ENCODE assay signal across 8 cellular contexts in the genomic region with DNA sequence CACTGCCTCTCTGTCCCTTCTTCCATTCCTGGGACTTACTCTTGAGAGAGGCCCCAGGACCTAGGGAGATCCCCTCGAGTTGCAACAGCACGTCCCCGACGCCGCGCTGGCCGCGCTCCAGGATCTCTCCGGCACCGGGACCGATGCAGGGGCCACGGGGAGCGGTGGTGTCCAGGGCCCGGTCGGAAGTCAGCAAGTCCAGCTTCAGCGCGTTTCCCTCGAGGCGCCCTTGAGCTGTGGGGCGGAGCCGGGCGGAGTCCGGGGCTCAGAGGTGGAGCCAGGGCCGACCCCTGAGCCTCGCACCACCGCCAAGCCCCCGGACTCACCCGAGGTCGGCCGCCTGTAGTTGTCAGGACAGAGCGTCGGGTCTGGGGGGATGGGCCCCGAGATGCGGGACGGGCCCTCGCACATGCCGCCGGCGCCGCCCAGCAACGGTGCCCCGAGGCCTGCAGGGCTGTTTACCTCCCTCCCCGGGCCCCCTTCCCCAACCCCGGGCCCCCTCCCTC. TPM values are rescaled to one million over a fixed set of nuclear protein-coding genes. Genes with fewer than 3 reads are reported as not detected.
A peak's percentile ranks its signal among the peaks of the same experiment; 100 is the strongest.
DNase-seq lines count a peak whose midpoint lies in the region; ATAC-seq, FAIRE-seq and TF ChIP-seq lines count a peak whose summit lies in the region.

No MANE protein-coding gene starts in this region.

- peaks cover 37% of the 10 kb centered on the region for H3K27me3 ChIP-seq in cardiac muscle cell
- H3K27me3 ChIP-seq in Peyer's patch, result no peaks in the 10 kb centered on the region
- no peaks in the 10 kb centered on the region for H3K27me3 ChIP-seq in endothelial cell of umbilical vein (ENCODE audit: control insufficient read depth in 2 of 2, insufficient read depth in 2 of 2, low read length in 2 of 2)

- intact Hi-C loops in Right ventricle myocardium inferior (cut with DNase I) (no loop called here), endothelial cell of umbilical vein (cut with micrococcal nuclease) (no loop called here), natural killer cell (cut with micrococcal nuclease) (loop anchor here (1.0 to 5.0 kb wide), 2 partner anchors 53 to 141 kb away; partner anchors contain the start of genes GFOD2, RANBP10 and TSNAXIP1)

- H3K27ac ChIP-seq in cardiac muscle cell (no peak overlapping the region), Peyer's patch (peak overlapping the region; percentile 76 to 90 (median 80)), endothelial cell of umbilical vein (ENCODE audit: insufficient read depth, low read depth, low read length) (no peak overlapping the region)

- no peak for ATAC-seq in Right ventricle myocardium inferior
- ATAC-seq in natural killer cell, result peak in 2 of 3 donors; percentile 2 to 4
- no peak for ATAC-seq in HG02973 (IDR thresholded peaks at IDR 0.05; ENCODE audit: unreplicated experiment)
- no peak for ATAC-seq in HG03354 (IDR thresholded peaks at IDR 0.05; ENCODE audit: poor library complexity, severe bottlenecking, unreplicated experiment)

- peaks cover 5 to 27% of the 10 kb centered on the region in 2 donors for H3K4me1 Mint-ChIP-seq in natural killer cell

- POLR2A ChIA-PET in endothelial cell of umbilical vein (lab: Charles Lee), result no interaction called here

- TF ChIP-seq CTCF in cardiac muscle cell (IDR thresholded peaks at IDR 0.05; ENCODE audit: low read depth, low read length) (no peak), Peyer's patch (IDR thresholded peaks at IDR 0.05) (no peak), endothelial cell of umbilical vein (IDR thresholded peaks at IDR 0.05; ENCODE audit: extremely low read depth in 1 of 2, insufficient read depth in 1 of 2, low read depth in 1 of 2, low read length in 2 of 2) (peak in 1 of 2 donors; percentile 1), natural killer cell (IDR thresholded peaks at IDR 0.05) (no peak)

- no TSS peak for BruUV-seq in endothelial cell of umbilical vein (replicated peaks; lab: Mats Ljungman, UMichigan)

- peak overlapping the region; percentile 88 for H3K4me3 ChIP-seq in cardiac muscle cell
- peak overlapping the region; percentile 68 to 99 (median 76) for H3K4me3 ChIP-seq in Peyer's patch
- peak overlapping the region; percentile 27 to 74 (median 36) for H3K4me3 ChIP-seq in endothelial cell of umbilical vein (replicated peaks in 1 of 3; ENCODE audit: insufficient read depth in 1 of 3, low read depth in 1 of 3, low read length in 3 of 3)

- H3K27me3 Mint-ChIP-seq in natural killer cell (ENCODE audit: low read depth in 2 of 2), result no peaks in the 10 kb centered on the region

- CTCF ChIA-PET in endothelial cell of umbilical vein (lab: Charles Lee), result interaction anchor here (0.9 to 12.7 kb wide), 10 partner anchors 10 to 172 kb away, joined by 3 to 163 read pairs (median 3); partner anchors contain the start of genes CARMIL2 and CTCF

- H3K4me2 ChIP-seq in endothelial cell of umbilical vein (ENCODE audit: insufficient read depth, low read length), result peak overlapping the region; percentile 18

- DNase-seq in cardiac muscle cell (ENCODE audit: low read depth in 1 of 2, low spot score in 1 of 2), result peak; percentile 51 to 54
- no peak for DNase-seq in Right ventricle myocardium inferior (ENCODE audit: missing footprints)
- no peak for DNase-seq in Peyer's patch
- peak; percentile 30 for DNase-seq in endothelial cell of umbilical vein (ENCODE audit: low read depth, low spot score)
- no peak for DNase-seq in natural killer cell
- DNase-seq in activated gamma-delta T cell treated with Interleukin-2 at 50 U/mL for 16 hours, result no peak

- H2AFZ ChIP-seq in endothelial cell of umbilical vein (ENCODE audit: low read depth, low read length), result peak overlapping the region; percentile 12

- no peaks in the 10 kb centered on the region for H3K9me3 ChIP-seq in cardiac muscle cell (ENCODE audit: low read depth)
- H3K9me3 ChIP-seq in Peyer's patch, result no peaks in the 10 kb centered on the region
- H3K9me3 ChIP-seq in endothelial cell of umbilical vein (replicated peaks; ENCODE audit: control insufficient read depth, insufficient read depth, low read length), result no peaks in the 10 kb centered on the region

- no peak for FAIRE-seq in endothelial cell of umbilical vein (lab: Jason Lieb, UNC)

- H3K36me3 ChIP-seq in cardiac muscle cell (no peaks in the 10 kb centered on the region), Peyer's patch (peaks cover 0 to 6% (median 0%) of the 10 kb centered on the region in 3 donors), endothelial cell of umbilical vein (ENCODE audit: control insufficient read depth in 2 of 2, extremely low read depth in 1 of 2, insufficient read depth in 2 of 2, low read length in 2 of 2) (peaks cover 0 to 6% of the 10 kb centered on the region in 2 experiments)

- H3K4me1 ChIP-seq in cardiac muscle cell (ENCODE audit: low read depth) (no peaks in the 10 kb centered on the region), Peyer's patch (peaks cover 3 to 34% (median 24%) of the 10 kb centered on the region in 4 donors), endothelial cell of umbilical vein (ENCODE audit: control insufficient read depth, extremely low read depth, insufficient read depth, low read length) (peaks cover 19% of the 10 kb centered on the region)

- dilution Hi-C loops in endothelial cell of umbilical vein (cut with MboI; ENCODE audit: extremely low pct_ligation_motif_present, low sequenced_read_pairs), result no loop called here

- no peaks in the 10 kb centered on the region for H4K20me1 ChIP-seq in endothelial cell of umbilical vein (replicated peaks; ENCODE audit: control insufficient read depth, extremely low read depth, insufficient read depth, low read length)

- peak overlapping the region; percentile 32 for H3K9ac ChIP-seq in endothelial cell of umbilical vein (replicated peaks; ENCODE audit: extremely low read depth, insufficient read depth, low read length)

- H3K9me1 ChIP-seq in endothelial cell of umbilical vein (replicated peaks; ENCODE audit: control insufficient read depth, extremely low read depth, insufficient read depth, low read length), result no peaks in the 10 kb centered on the region

- no peaks in the 10 kb centered on the region for H3K9me3 Mint-ChIP-seq in natural killer cell

- H3K79me2 ChIP-seq in endothelial cell of umbilical vein (ENCODE audit: control insufficient read depth, insufficient read depth, low read length), result no peaks in the 10 kb centered on the region

- H3K4me3 Mint-ChIP-seq in natural killer cell, result peak overlapping the region; percentile 35

- H3K27ac Mint-ChIP-seq in natural killer cell, result peak overlapping the region; percentile 65 to 90

- no peaks in the 10 kb centered on the region for H3K36me3 Mint-ChIP-seq in natural killer cell

- TF ChIP-seq POLR2A in Peyer's patch (IDR thresholded peaks at IDR 0.05), result no peak
- TF ChIP-seq POLR2A in endothelial cell of umbilical vein (IDR thresholded peaks at IDR 0.05; ENCODE audit: low read depth, low read length), result no peak

RNA-seq across cellular contexts. Expression of gene ENKD1, which starts 0.5 kb away (rescaled TPM):
- total RNA-seq in cardiac muscle cell, result 29.8 and 34.8 TPM in 2 replicates
- 23.3 and 23.8 TPM in 2 replicates for polyA plus RNA-seq in cardiac muscle cell
- 9.9 TPM for total RNA-seq in Right ventricle myocardium inferior
- 10 to 100 TPM; 10.6 to 26.3 (median 13.4) TPM for total RNA-seq in Peyer's patch
- total RNA-seq in endothelial cell of umbilical vein, result 17.3 and 17.5 TPM in 2 replicates
- polyA plus RNA-seq in endothelial cell of umbilical vein, result 16.7 and 21.9 TPM in 2 replicates
- 8.8 and 11.5 TPM in 2 replicates for polyA plus RNA-seq in endothelial cell of umbilical vein (2011; cell fraction: cytosol; rRNA removed)
- 21.1 and 21.4 TPM in 2 replicates for polyA plus RNA-seq in endothelial cell of umbilical vein (2011; cell fraction: nucleus; rRNA removed)
- 8.3 and 12.7 TPM in 2 replicates for polyA plus RNA-seq in endothelial cell of umbilical vein (2012)
- 3.6 and 8.2 TPM in 2 replicates for polyA minus RNA-seq in endothelial cell of umbilical vein
- 10.7 TPM for polyA minus RNA-seq in endothelial cell of umbilical vein (2011; cell fraction: cytosol; rRNA and poly(A)+ RNA removed)
- 6.3 and 6.5 TPM in 2 replicates for polyA minus RNA-seq in endothelial cell of umbilical vein (2011; cell fraction: nucleus; rRNA and poly(A)+ RNA removed)
- 1 to 10 TPM; 3.4 to 4.2 (median 3.7) TPM for total RNA-seq in natural killer cell

RNA-seq across cellular contexts. Expression of gene C16orf86, which starts 0.5 kb away (rescaled TPM):
- 13.0 and 14.9 TPM in 2 replicates for total RNA-seq in cardiac muscle cell
- 1.7 and 5.1 TPM in 2 replicates for polyA plus RNA-seq in cardiac muscle cell
- 3.0 TPM for total RNA-seq in Right ventricle myocardium inferior
- total RNA-seq in Peyer's patch, result 1 to 10 TPM in 3 of 4 donors, under 1 TPM in 1; 0.54 to 6.6 (median 2.0) TPM
- total RNA-seq in endothelial cell of umbilical vein, result 0.62 and 1.2 TPM in 2 replicates
- 0.80 and 0.98 TPM in 2 replicates for polyA plus RNA-seq in endothelial cell of umbilical vein
- polyA plus RNA-seq in endothelial cell of umbilical vein (2011; cell fraction: cytosol; rRNA removed), result 0.65 and 1.4 TPM in 2 replicates
- polyA plus RNA-seq in endothelial cell of umbilical vein (2011; cell fraction: nucleus; rRNA removed), result 1.4 and 2.0 TPM in 2 replicates
- 0.55 and 0.63 TPM in 2 replicates for polyA plus RNA-seq in endothelial cell of umbilical vein (2012)
- polyA minus RNA-seq in endothelial cell of umbilical vein, result 0.11 and 0.46 TPM in 2 replicates
- not detected for polyA minus RNA-seq in endothelial cell of umbilical vein (2011; cell fraction: cytosol; rRNA and poly(A)+ RNA removed)
- not detected in 2 replicates for polyA minus RNA-seq in endothelial cell of umbilical vein (2011; cell fraction: nucleus; rRNA and poly(A)+ RNA removed)
- 1 to 10 TPM; 3.5 to 4.4 (median 3.6) TPM for total RNA-seq in natural killer cell

RNA-seq across cellular contexts. Expression of gene PARD6A, which starts 5.3 kb away (rescaled TPM):
- total RNA-seq in cardiac muscle cell (0.71 and 0.74 TPM in 2 replicates), Right ventricle myocardium inferior (3.7 TPM), Peyer's patch (1 to 10 TPM in 3 of 4 donors, not detected in 1; 1.0 to 4.3 (median 2.1) TPM), endothelial cell of umbilical vein (1.3 and 1.7 TPM in 2 replicates), natural killer cell (1 to 10 TPM; 3.1 to 4.4 (median 3.3) TPM)
- polyA plus RNA-seq in cardiac muscle cell (0.91 and 1.1 TPM in 2 replicates), endothelial cell of umbilical vein (2.9 and 4.3 TPM in 2 replicates)
- 1.5 and 2.1 TPM in 2 replicates for polyA plus RNA-seq in endothelial cell of umbilical vein (2011; cell fraction: cytosol; rRNA removed)
- polyA plus RNA-seq in endothelial cell of umbilical vein (2011; cell fraction: nucleus; rRNA removed), result 0.51 and 1.1 TPM in 2 replicates
- polyA plus RNA-seq in endothelial cell of umbilical vein (2012), result 1.1 and 1.5 TPM in 2 replicates
- polyA minus RNA-seq in endothelial cell of umbilical vein, result 0.79 and 1.0 TPM in 2 replicates
- 3.2 TPM for polyA minus RNA-seq in endothelial cell of umbilical vein (2011; cell fraction: cytosol; rRNA and poly(A)+ RNA removed)
- 0.48 TPM in 1 of 2 replicates, not detected in the other for polyA minus RNA-seq in endothelial cell of umbilical vein (2011; cell fraction: nucleus; rRNA and poly(A)+ RNA removed)

RNA-seq across cellular contexts. Expression of gene ACD, which starts 6.0 kb away (rescaled TPM):
- total RNA-seq in cardiac muscle cell (17.2 and 25.5 TPM in 2 replicates), Right ventricle myocardium inferior (9.7 TPM), Peyer's patch (10 to 100 TPM; 14.2 to 37.2 (median 18.6) TPM), endothelial cell of umbilical vein (24.4 and 26.9 TPM in 2 replicates), natural killer cell (10 to 100 TPM; 34.4 to 58.0 (median 43.2) TPM)
- polyA plus RNA-seq in cardiac muscle cell (25.1 and 31.8 TPM in 2 replicates), endothelial cell of umbilical vein (36.0 and 45.1 TPM in 2 replicates)
- 27.1 and 27.9 TPM in 2 replicates for polyA plus RNA-seq in endothelial cell of umbilical vein (2011; cell fraction: cytosol; rRNA removed)
- 40.4 and 46.8 TPM in 2 replicates for polyA plus RNA-seq in endothelial cell of umbilical vein (2011; cell fraction: nucleus; rRNA removed)
- 23.9 and 26.7 TPM in 2 replicates for polyA plus RNA-seq in endothelial cell of umbilical vein (2012)
- polyA minus RNA-seq in endothelial cell of umbilical vein, result 10.5 and 14.6 TPM in 2 replicates
- polyA minus RNA-seq in endothelial cell of umbilical vein (2011; cell fraction: cytosol; rRNA and poly(A)+ RNA removed), result 29.0 TPM
- polyA minus RNA-seq in endothelial cell of umbilical vein (2011; cell fraction: nucleus; rRNA and poly(A)+ RNA removed), result 9.6 and 9.9 TPM in 2 replicates

RNA-seq across cellular contexts. Expression of gene CARMIL2, which starts 21.1 kb away (rescaled TPM):
- total RNA-seq in cardiac muscle cell, result 0.78 and 1.6 TPM in 2 replicates
- 2.3 and 2.4 TPM in 2 replicates for polyA plus RNA-seq in cardiac muscle cell
- 0.30 TPM for total RNA-seq in Right ventricle myocardium inferior
- total RNA-seq in Peyer's patch, result 10 to 100 TPM in 3 of 4 donors, 1 to 10 TPM in 1; 8.4 to 55.3 (median 13.4) TPM
- 2.2 and 2.7 TPM in 2 replicates for total RNA-seq in endothelial cell of umbilical vein
- polyA plus RNA-seq in endothelial cell of umbilical vein, result 0.65 and 0.95 TPM in 2 replicates
- 0.06 and 0.34 TPM in 2 replicates for polyA plus RNA-seq in endothelial cell of umbilical vein (2011; cell fraction: cytosol; rRNA removed)
- 2.9 and 3.5 TPM in 2 replicates for polyA plus RNA-seq in endothelial cell of umbilical vein (2011; cell fraction: nucleus; rRNA removed)
- polyA plus RNA-seq in endothelial cell of umbilical vein (2012), result 0.15 and 0.53 TPM in 2 replicates
- polyA minus RNA-seq in endothelial cell of umbilical vein, result 0.66 and 0.85 TPM in 2 replicates
- polyA minus RNA-seq in endothelial cell of umbilical vein (2011; cell fraction: cytosol; rRNA and poly(A)+ RNA removed), result not detected
- 1.5 and 1.8 TPM in 2 replicates for polyA minus RNA-seq in endothelial cell of umbilical vein (2011; cell fraction: nucleus; rRNA and poly(A)+ RNA removed)
- 10 to 100 TPM; 46.4 to 64.0 (median 61.5) TPM for total RNA-seq in natural killer cell

Comparison
In these comparisons a context has a peak if more than half of its experiments do, and no peak if none do; other contexts are left out.
1. DNase-seq: peak in cardiac muscle cell (2 of 2) and endothelial cell of umbilical vein (single experiment); none in Right ventricle myocardium inferior (single experiment), Peyer's patch (0 of 3), natural killer cell (single experiment) and activated gamma-delta T cell treated with Interleukin-2 at 50 U/mL for 16 hours (single experiment).
2. H3K27ac ChIP-seq: peak in Peyer's patch (4 of 4); none in cardiac muscle cell (single experiment) and endothelial cell of umbilical vein (single experiment).
3. H3K4me3 ChIP-seq: peak in every context shown above with its lines; median percentile 88 in cardiac muscle cell; 76 in Peyer's patch; 36 in endothelial cell of umbilical vein.
4. ATAC-seq: peak in natural killer cell (2 of 3); none in Right ventricle myocardium inferior (single experiment), HG02973 (single experiment) and HG03354 (single experiment).